ENCODE assay signal across 17 cellular contexts in the genomic region with DNA sequence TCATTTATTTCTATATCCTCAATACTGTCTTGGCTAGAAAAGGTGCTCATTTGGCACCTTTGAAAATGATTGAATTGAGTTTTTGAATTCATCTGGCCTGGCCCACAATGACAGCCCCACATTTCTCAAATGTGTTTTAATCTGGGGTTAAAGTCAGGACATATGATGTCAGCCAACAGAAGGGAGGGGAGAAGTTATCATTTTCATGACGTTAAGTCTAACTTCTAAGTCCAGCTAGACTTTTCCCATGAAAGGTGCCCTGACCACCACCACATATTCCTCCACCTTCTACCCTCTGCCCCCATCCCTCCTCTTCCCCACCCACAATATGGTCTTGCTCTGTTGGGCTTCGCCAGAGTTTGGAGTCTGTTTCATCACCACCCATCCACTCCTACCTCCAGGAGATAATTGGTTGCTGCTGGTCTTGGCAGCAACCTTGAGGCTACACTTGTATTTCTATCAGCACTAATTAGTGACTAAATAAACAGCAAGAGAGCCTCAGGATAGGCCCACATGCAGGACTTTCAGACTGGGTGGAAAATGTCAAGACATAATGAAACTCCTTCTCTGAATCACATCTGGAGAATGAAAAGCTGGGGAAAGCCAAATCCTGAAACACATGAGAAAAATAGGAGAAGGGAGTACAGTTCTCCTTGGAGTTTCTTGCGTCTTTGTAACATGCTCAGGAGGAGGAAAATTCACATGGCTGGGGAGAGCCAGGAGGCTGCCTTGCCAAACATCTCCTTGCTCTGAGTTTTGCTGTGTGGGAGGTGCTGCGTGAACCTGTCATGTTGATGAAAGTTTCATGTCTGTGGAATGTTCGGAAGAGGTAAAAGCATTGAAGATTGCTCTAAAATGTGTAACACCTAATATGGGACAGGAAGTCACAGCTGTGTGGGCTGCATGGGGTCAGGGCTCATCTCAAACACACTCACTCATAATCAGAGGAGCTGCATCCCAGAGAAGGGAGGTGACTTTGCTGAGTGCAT.
DNase-seq lines count a peak whose midpoint lies in the region; ATAC-seq and TF ChIP-seq lines count a peak whose summit lies in the region.
"Had no signal": no experiment of that assay in that cellular context is flagged by ENCODE, and none has a peak within 500 bp of the region (broad histone marks: within the 10 kb centered on the region; RNA-seq: fewer than 3 reads in every experiment).

No MANE protein-coding gene starts in this region.

- 78 to 81% methylated on average over 5 of the region's 5 CpGs for WGBS in lung, 2 donors

- H3K36me3 ChIP-seq in fibroblast of lung (ENCODE audit: control insufficient read depth, insufficient read depth, low read length) (no peaks in the 10 kb centered on the region), lung (ENCODE audit: control insufficient read depth in 2 of 2, insufficient read depth in 2 of 2, low read length in 2 of 2) (no peaks in the 10 kb centered on the region)
- H3K36me3 ChIP-seq: thyroid gland had no signal

- no peak overlapping the region for H3K4me2 ChIP-seq in fibroblast of lung (ENCODE audit: extremely low read depth, insufficient read depth, low read length)
- H3K4me2 ChIP-seq: A549 had no signal

- peaks cover 3% of the 10 kb centered on the region for H3K4me1 ChIP-seq in fibroblast of lung (ENCODE audit: control insufficient read depth, extremely low read depth, insufficient read depth, low read length)
- peaks cover 0 to 2% of the 10 kb centered on the region in 2 donors for H3K4me1 ChIP-seq in lung (ENCODE audit: control insufficient read depth in 2 of 2, insufficient read depth in 2 of 2, low read length in 2 of 2)
- H3K4me1 ChIP-seq: thyroid gland had no signal

- H3K27ac ChIP-seq in fibroblast of lung (ENCODE audit: insufficient read depth, low read length): peak overlapping the region; percentile 48
- H3K27ac ChIP-seq in lung (ENCODE audit: low read depth in 1 of 2, low read length in 1 of 2): no peak overlapping the region
- H3K27ac ChIP-seq: A549, SK-N-MC, thyroid gland had no signal

- no peak for TF ChIP-seq CTCF in fibroblast of lung (conservative IDR thresholded peaks at IDR 0.05 in 1 of 2, IDR thresholded peaks at IDR 0.05 in 1 of 2; ENCODE audit: low read depth in 1 of 2, low read length in 2 of 2)
- TF ChIP-seq CTCF in lung (IDR thresholded peaks at IDR 0.05; ENCODE audit: control extremely low read depth, extremely low read depth): no peak

- H3K4me3 ChIP-seq in fibroblast of lung (replicated peaks in 1 of 4; ENCODE audit: control extremely low read depth in 1 of 4, insufficient read depth in 1 of 4, low read depth in 3 of 4, low read length in 4 of 4): no peak overlapping the region
- H3K4me3 ChIP-seq in lung: no peak overlapping the region
- H3K4me3 ChIP-seq: A549, SK-N-MC, thyroid gland had no signal

- no peak overlapping the region for H2AFZ ChIP-seq in fibroblast of lung (ENCODE audit: low read length)

- DNase-seq in Right ventricle myocardium superior (no peak), cardiac septum (ENCODE audit: low spot score) (no peak), fibroblast of lung (ENCODE audit: low read depth in 2 of 2) (peak; percentile 76 to 91), lung (ENCODE audit: low spot score) (peak; percentile 29), mesenteric fat pad (ENCODE audit: low spot score) (no peak), DMS114 treated with DMSO at 0.1 percent for 48 hours (lab: John Stamatoyannopoulos, UW; ENCODE audit: unreplicated experiment) (no peak), SHP77 treated with DMSO at 0.1 percent for 48 hours (lab: John Stamatoyannopoulos, UW) (no peak)
- DNase-seq in stimulated activated naive CD4-positive, alpha-beta T cell (lab: John Stamatoyannopoulos, UW): no peak
- DNase-seq: activated CD8-positive, alpha-beta memory T cell treated with anti-CD3 and anti-CD28 coated beads, Interleukin-2, amount 50 U/mL, for 48 hours; Kasumi-1; NCI-H2029 treated with DMSO at 0.1 percent for 48 hours; NK-92 treated with Interleukin-12 subunit alpha and Interleukin-12 subunit beta, amount 100 ng/mL, for 24 hours; stimulated activated CD4-positive, alpha-beta T cell treated with anti-CD3 and anti-CD28 coated beads, Interleukin-12 subunit alpha, Interleukin-12 subunit beta, amount 100 ng/mL, for 4 hours; thyroid gland had no signal

- H3K79me2 ChIP-seq in fibroblast of lung (ENCODE audit: control insufficient read depth, insufficient read depth, low read length): no peaks in the 10 kb centered on the region

- H4K20me1 ChIP-seq in fibroblast of lung (ENCODE audit: control insufficient read depth, extremely low read depth, insufficient read depth, low read length): no peaks in the 10 kb centered on the region

- intact Hi-C loops in Right ventricle myocardium superior (cut with DNase I): no loop called here
- intact Hi-C loops in cardiac septum (cut with DNase I): no loop called here

- H3K9me3 ChIP-seq in fibroblast of lung (ENCODE audit: control insufficient read depth, insufficient read depth, low read depth, low read length) (no peaks in the 10 kb centered on the region), lung (ENCODE audit: control insufficient read depth in 2 of 2, insufficient read depth in 1 of 2, low read length in 1 of 2) (no peaks in the 10 kb centered on the region)
- H3K9me3 ChIP-seq: A549, thyroid gland had no signal

- no peak overlapping the region for H3K9ac ChIP-seq in fibroblast of lung (ENCODE audit: insufficient read depth, low read length)

- ATAC-seq in Right ventricle myocardium superior (ENCODE audit: poor library complexity) (peak; percentile 67), lung (ENCODE audit: insufficient read depth, low FRiP score) (peak; percentile 71)
- ATAC-seq: A549; activated naive CD4-positive, alpha-beta T cell treated with anti-CD3 and anti-CD28 coated beads, Interleukin-2, amount 50 U/mL, for 72 hours had no signal

- H3K27me3 ChIP-seq in fibroblast of lung (ENCODE audit: control insufficient read depth, insufficient read depth, low read length): no peaks in the 10 kb centered on the region
- no peaks in the 10 kb centered on the region for H3K27me3 ChIP-seq in lung (ENCODE audit: control insufficient read depth, insufficient read depth)
- H3K27me3 ChIP-seq: thyroid gland had no signal

Comparison
In these comparisons a context has a peak if more than half of its experiments do, and no peak if none do; other contexts are left out.
1. DNase-seq: peak in fibroblast of lung (2 of 2) and lung (single experiment); none in Right ventricle myocardium superior (single experiment), cardiac septum (single experiment), mesenteric fat pad (single experiment), DMS114 treated with DMSO at 0.1 percent for 48 hours (single experiment), stimulated activated naive CD4-positive, alpha-beta T cell (0 of 6) and SHP77 treated with DMSO at 0.1 percent for 48 hours (single experiment).